23 cellular contexts compared by ENCODE assay signal in the genomic region with DNA sequence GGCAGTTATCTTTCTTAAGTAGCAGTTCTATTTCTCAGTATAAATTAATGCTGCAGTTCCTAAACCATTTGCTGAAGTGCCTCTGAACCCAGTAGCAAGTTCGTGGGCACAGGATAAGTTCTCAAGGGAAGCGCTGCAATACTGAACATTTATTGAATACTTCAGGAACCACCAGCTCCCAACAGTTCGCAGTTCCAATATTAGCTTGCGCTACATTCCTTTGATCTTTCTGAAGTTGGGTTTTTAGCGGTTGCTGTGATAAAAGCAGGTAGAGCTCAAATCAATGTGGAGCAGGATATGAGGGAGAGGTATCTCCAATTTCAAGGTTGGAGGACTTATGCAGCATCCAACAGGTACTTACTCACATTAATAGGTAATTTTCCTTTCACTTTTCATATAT.
"Had no signal": no experiment of that assay in that cellular context is flagged by ENCODE, and none has a peak within 500 bp of the region (broad histone marks: within the 10 kb centered on the region; RNA-seq: fewer than 3 reads in every experiment).

No MANE protein-coding gene starts in this region.

- DNase-seq: effector CD8-positive, alpha-beta T cell; effector memory CD8-positive, alpha-beta T cell; erythroblast; esophagus squamous epithelium; foreskin fibroblast; foreskin melanocyte; gastrocnemius medialis; glutamatergic neuron; heart right ventricle; hippocampal formation; left cardiac atrium; left lung; left ventricle myocardium superior; lower lobe of right lung; mesenchymal stem cell; naive B cell had no signal

- H3K36me3 ChIP-seq: esophagus squamous epithelium, gastrocnemius medialis, heart right ventricle, left lung, lower lobe of right lung had no signal

- H3K27me3 ChIP-seq: esophagus squamous epithelium, gastrocnemius medialis, heart right ventricle, left lung had no signal

- H3K9me3 ChIP-seq: esophagus squamous epithelium, gastrocnemius medialis, heart right ventricle, left lung, lower lobe of right lung, mucosa of descending colon had no signal

- H3K27ac ChIP-seq: coronary artery, epithelial cell of prostate, esophagus squamous epithelium, gastrocnemius medialis, heart right ventricle, left lung, lower lobe of right lung had no signal

- H3K4me1 ChIP-seq: esophagus squamous epithelium, gastrocnemius medialis, left lung, lower lobe of right lung had no signal

- FAIRE-seq: endometrium, islet of Langerhans, keratinocyte had no signal

- H3K4me3 ChIP-seq: coronary artery, esophagus squamous epithelium, gastrocnemius medialis, heart right ventricle, left lung, lower lobe of right lung, mucosa of descending colon had no signal

- ATAC-seq: effector memory CD8-positive, alpha-beta T cell; esophagus mucosa; gastrocnemius medialis; heart right ventricle; left cardiac atrium; left lung; left ventricle myocardium superior; lower lobe of right lung; mucosa of descending colon had no signal
